In genomic region chr11:5808500-5809121, GRCh38 we compare ENCODE assay signal across 8 cellular contexts.
DNase-seq lines count a peak whose midpoint lies in the region; ATAC-seq and TF ChIP-seq lines count a peak whose summit lies in the region.

Gene OR52N2, plus strand, starts transcription at chr11:5808924. Its CDS starts 11,412 bp downstream, at chr11:5820336.

- peak; percentile 80 for TF ChIP-seq CTCF in VCaP (conservative IDR thresholded peaks at IDR 0.05)
- TF ChIP-seq CTCF in cardiac fibroblast (IDR thresholded peaks at IDR 0.05; ENCODE audit: low read depth, low read length) = peak; percentile 83

- DNase-seq in DMS79 treated with DMSO at 0.1 percent for 48 hours (lab: John Stamatoyannopoulos, UW) (peak; percentile 11), DMS79 (lab: John Stamatoyannopoulos, UW) (no peak), NCI-H1092 (lab: John Stamatoyannopoulos, UW) (peak; percentile 49), cardiac fibroblast (ENCODE audit: low read depth in 2 of 2) (peak; percentile 82), islet precursor cell (peak; percentile 82)
- peak; percentile 35 to 47 for DNase-seq in stimulated activated CD4-positive, alpha-beta T cell treated with anti-CD3 and anti-CD28 coated beads, Interleukin-15, amount 100 ng/mL, for 1 hour (ENCODE audit: low read depth in 1 of 2, low spot score in 1 of 2)

- no peak within 1 kb of the TSS for H3K27ac ChIP-seq in VCaP

- peak within 1 kb of the TSS; percentile 45 to 59 for H3K4me3 ChIP-seq in cardiac fibroblast (replicated peaks in 1 of 2; ENCODE audit: low read depth in 2 of 2, low read length in 2 of 2)

- peak; percentile 95 for ATAC-seq in HG02610 (IDR thresholded peaks at IDR 0.05; ENCODE audit: unreplicated experiment)
